8 cellular contexts compared by ENCODE assay signal in the genomic region with DNA sequence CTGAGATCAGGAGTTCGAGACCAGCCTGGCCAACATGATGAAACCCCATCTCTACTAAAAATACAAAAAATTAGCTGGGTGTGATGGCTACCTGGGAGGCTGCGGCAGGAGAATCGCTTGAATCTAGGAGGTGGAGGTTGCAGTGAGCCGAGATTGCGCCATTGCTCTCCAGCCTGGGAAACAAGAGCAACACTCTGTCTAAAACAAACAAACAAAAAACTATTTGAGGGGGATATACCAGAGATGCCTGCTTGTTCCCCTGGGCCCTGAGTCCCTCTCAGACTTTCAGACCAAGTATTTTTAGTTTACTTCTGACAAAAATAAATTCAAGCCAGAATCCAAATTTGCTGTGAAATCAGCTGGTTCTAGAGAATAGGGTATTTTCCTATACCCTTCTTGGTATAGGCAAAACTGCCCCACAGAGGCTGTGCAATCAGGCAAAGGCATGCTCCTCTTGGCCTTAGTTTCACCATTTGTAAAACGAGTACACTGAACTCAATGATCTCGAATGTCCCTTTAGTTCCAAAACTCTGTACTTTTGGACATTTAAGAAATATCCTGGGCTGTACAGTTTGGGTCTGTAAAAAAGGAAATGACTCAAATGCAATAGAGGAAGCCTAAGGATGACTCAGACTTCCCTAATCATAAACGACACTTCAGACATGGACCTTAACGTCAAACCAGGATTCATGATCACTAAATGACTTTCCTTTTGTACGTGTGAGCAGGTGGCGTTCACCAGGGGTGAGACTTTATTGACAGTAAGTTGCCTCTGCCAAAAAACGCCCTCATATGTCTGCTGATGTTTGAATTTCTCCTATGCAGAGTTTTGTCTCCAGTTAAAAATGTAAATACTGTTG. TPM values are rescaled to one million over a fixed set of nuclear protein-coding genes. Genes with fewer than 3 reads are reported as not detected.
A peak's percentile ranks its signal among the peaks of the same experiment; 100 is the strongest.
DNase-seq lines count a peak whose midpoint lies in the region; ATAC-seq and TF ChIP-seq lines count a peak whose summit lies in the region.

No MANE protein-coding gene starts in this region.

- CTCF ChIA-PET in CD4-positive, alpha-beta memory T cell (lab: Charles Lee; ENCODE audit: partially characterized antibody): interaction anchor here (0.8 to 16.8 kb wide), 3 partner anchors 8 to 51 kb away, joined by 3 to 501 read pairs (median 10); partner anchors contain the start of gene MCL1

- no peaks in the 10 kb centered on the region for H3K27me3 ChIP-seq in CD4-positive, alpha-beta memory T cell (ENCODE audit: insufficient read depth, low read length)

- peak; percentile 43 for ATAC-seq in GM21619 (IDR thresholded peaks at IDR 0.05; ENCODE audit: unreplicated experiment)
- ATAC-seq in esophagus mucosa: peak; percentile 70
- no peak for ATAC-seq in HG03139 (IDR thresholded peaks at IDR 0.05; ENCODE audit: unreplicated experiment)
- no peak for ATAC-seq in HG03469 (IDR thresholded peaks at IDR 0.05; ENCODE audit: unreplicated experiment)

- H3K27me3 Mint-ChIP-seq in CD4-positive, alpha-beta memory T cell: no peaks in the 10 kb centered on the region
- no peaks in the 10 kb centered on the region for H3K27me3 Mint-ChIP-seq in osteocyte (ENCODE audit: unreplicated experiment)

- H3K36me3 Mint-ChIP-seq in CD4-positive, alpha-beta memory T cell: peaks cover 17 to 27% of the 10 kb centered on the region in 2 donors
- peaks cover 23% of the 10 kb centered on the region for H3K36me3 Mint-ChIP-seq in osteocyte (ENCODE audit: unreplicated experiment)

- peak; percentile 41 to 83 (median 51) for DNase-seq in CD4-positive, alpha-beta memory T cell
- peak; percentile 70 for DNase-seq in NCI-H226
- peak; percentile 37 to 43 for DNase-seq in activated CD4-positive, alpha-beta T cell treated with anti-CD3 and anti-CD28 coated beads, Interleukin-2, amount 50 U/mL, for 4 hours
- DNase-seq in osteocyte (ENCODE audit: extremely low spot score, unreplicated experiment): no peak

- H3K9me3 ChIP-seq in CD4-positive, alpha-beta memory T cell (ENCODE audit: control insufficient read depth in 1 of 2, low read length in 2 of 2): no peaks in the 10 kb centered on the region

- H3K9me3 Mint-ChIP-seq in CD4-positive, alpha-beta memory T cell: no peaks in the 10 kb centered on the region
- no peaks in the 10 kb centered on the region for H3K9me3 Mint-ChIP-seq in osteocyte (ENCODE audit: unreplicated experiment)

- H3K27ac ChIP-seq in CD4-positive, alpha-beta memory T cell (ENCODE audit: low read depth, low read length): peak overlapping the region; percentile 94

- H3K27ac Mint-ChIP-seq in CD4-positive, alpha-beta memory T cell: peak overlapping the region; percentile 89 to 100 (median 99)
- peak overlapping the region; percentile 88 for H3K27ac Mint-ChIP-seq in osteocyte (ENCODE audit: unreplicated experiment)

- no peaks in the 10 kb centered on the region for H3K36me3 ChIP-seq in CD4-positive, alpha-beta memory T cell (ENCODE audit: insufficient read depth, low read length)

- H3K4me1 Mint-ChIP-seq in CD4-positive, alpha-beta memory T cell: peaks cover 44 to 70% (median 54%) of the 10 kb centered on the region in 4 donors
- peaks cover 42% of the 10 kb centered on the region for H3K4me1 Mint-ChIP-seq in osteocyte (ENCODE audit: unreplicated experiment)

- intact Hi-C loops in CD4-positive, alpha-beta memory T cell (cut with micrococcal nuclease): no loop called here

- H3K4me3 Mint-ChIP-seq in CD4-positive, alpha-beta memory T cell: peak overlapping the region; percentile 27 to 78 (median 58)
- no peak overlapping the region for H3K4me3 Mint-ChIP-seq in osteocyte (ENCODE audit: unreplicated experiment)

- H3K4me1 ChIP-seq in CD4-positive, alpha-beta memory T cell (ENCODE audit: insufficient read depth, low read length): peaks cover 63% of the 10 kb centered on the region

- POLR2A ChIA-PET in CD4-positive, alpha-beta memory T cell (lab: Charles Lee; ENCODE audit: partially characterized antibody): interaction anchor here (0.6 to 15.9 kb wide), 10 partner anchors 8 to 88 kb away, joined by 4 to 439 read pairs (median 5); partner anchors contain the start of genes ENSA and MCL1

- no peak for TF ChIP-seq CTCF in osteocyte (IDR thresholded peaks at IDR 0.05)

- no peak overlapping the region for H3K4me3 ChIP-seq in CD4-positive, alpha-beta memory T cell (ENCODE audit: low read length in 2 of 2)

RNA-seq across cellular contexts. Expression of gene ENSA, which starts 16.1 kb away (rescaled TPM):
- total RNA-seq in CD4-positive, alpha-beta memory T cell: 100 to 1,000 TPM in 1 of 2 experiments, 10 to 100 TPM in 1; 99.7 to 101 TPM
- 10 to 100 TPM; 52.4 to 55.2 TPM for polyA plus RNA-seq in CD4-positive, alpha-beta memory T cell
- total RNA-seq in esophagus mucosa (329 TPM), osteocyte (111 and 116 TPM in 2 replicates)

RNA-seq across cellular contexts. Expression of gene MCL1, which starts 33.9 kb away (rescaled TPM):
- total RNA-seq in CD4-positive, alpha-beta memory T cell: 100 to 1,000 TPM; 314 to 331 TPM
- 100 to 1,000 TPM; 116 to 207 TPM for polyA plus RNA-seq in CD4-positive, alpha-beta memory T cell
- total RNA-seq in esophagus mucosa (169 TPM), osteocyte (275 and 296 TPM in 2 replicates)

Comparison
In these comparisons a context has a peak if more than half of its experiments do, and no peak if none do; other contexts are left out.
1. ATAC-seq: peak in GM21619 (single experiment) and esophagus mucosa (single experiment); none in HG03139 (single experiment) and HG03469 (single experiment).